Comparison of ENCODE assay signal across 29 cellular contexts in genomic region chr13:29438772-29439171, GRCh38.
A peak's percentile ranks its signal among the peaks of the same experiment; 100 is the strongest.
DNase-seq lines count a peak whose midpoint lies in the region; ATAC-seq and TF ChIP-seq lines count a peak whose summit lies in the region.
"Had no signal": no experiment of that assay in that cellular context is flagged by ENCODE, and none has a peak within 500 bp of the region (broad histone marks: within the 10 kb centered on the region; RNA-seq: fewer than 3 reads in every experiment).

No MANE protein-coding gene starts in this region.

- H3K4me1 ChIP-seq in gastroesophageal sphincter, result peaks cover 5 to 57% (median 15%) of the 10 kb centered on the region in 3 donors
- H3K4me1 ChIP-seq: Caco-2 had no signal

- TF ChIP-seq POLR2A in gastroesophageal sphincter (IDR thresholded peaks at IDR 0.05), result no peak

- H3K27ac ChIP-seq in gastroesophageal sphincter, result peak overlapping the region; percentile 76 to 84 (median 80)
- H3K27ac ChIP-seq: epithelial cell of prostate had no signal

- WGBS in gastroesophageal sphincter (ENCODE audit: low coverage in 1 of 2), 2 donors, result 44 to 58% methylated on average over 8 of the region's 8 CpGs

- ATAC-seq in Right ventricle myocardium inferior (peak; percentile 79), gastroesophageal sphincter (peak; percentile 81), GM21447 (IDR thresholded peaks at IDR 0.05; ENCODE audit: unreplicated experiment) (no peak), HG03025 (IDR thresholded peaks at IDR 0.05; ENCODE audit: low FRiP score, unreplicated experiment) (no peak), GM19397 (IDR thresholded peaks at IDR 0.05; ENCODE audit: unreplicated experiment) (no peak)
- ATAC-seq: GM23338; mucosa of descending colon; SK-N-SH treated with all-trans-retinoic acid at 6 μM for 48 hours; stimulated activated effector memory CD8-positive, alpha-beta T cell treated with anti-CD3 and anti-CD28 coated beads, Interleukin-12 subunit alpha, Interleukin-12 subunit beta, amount 100 ng/mL, for 72 hours; T-helper 17 cell had no signal

- no peaks in the 10 kb centered on the region for H3K36me3 ChIP-seq in gastroesophageal sphincter

- TF ChIP-seq CTCF in gastroesophageal sphincter (IDR thresholded peaks at IDR 0.05), result no peak

- H3K27me3 ChIP-seq in gastroesophageal sphincter, result no peaks in the 10 kb centered on the region

- TF ChIP-seq EP300 in gastroesophageal sphincter (IDR thresholded peaks at IDR 0.05), result no peak

- no peak overlapping the region for H3K4me3 ChIP-seq in gastroesophageal sphincter
- H3K4me3 ChIP-seq: coronary artery, GM23338, mucosa of descending colon had no signal

- H3K9me3 ChIP-seq in gastroesophageal sphincter, result no peaks in the 10 kb centered on the region
- H3K9me3 ChIP-seq: Caco-2, mucosa of descending colon had no signal

- DNase-seq in Right ventricle myocardium inferior (ENCODE audit: missing footprints) (no peak), cardiac septum (ENCODE audit: low spot score) (no peak), iris pigment epithelial cell (ENCODE audit: low read depth) (peak; percentile 41), DMS 273 treated with DMSO at 0.1 percent for 48 hours (lab: John Stamatoyannopoulos, UW) (no peak)
- DNase-seq: activated CD4-positive, alpha-beta T cell treated with anti-CD3 and anti-CD28 coated beads, Interleukin-2, amount 50 U/mL, for 48 hours; activated CD4-positive, CD25-positive, alpha-beta regulatory T cell treated with anti-CD3 and anti-CD28 coated beads, Interleukin-2, amount 50 U/mL, for 72 hours; activated naive CD4-positive, alpha-beta T cell treated with anti-CD3 and anti-CD28 coated beads for 36 hours; Caco-2; DMS79; effector CD8-positive, alpha-beta T cell; head of caudate nucleus; kidney glomerular epithelial cell; mammary epithelial cell; mucosa of descending colon; NCI-H1105 treated with DMSO at 0.1 percent for 48 hours; NCI-H187 treated with DMSO at 0.1 percent for 48 hours; NCI-H2171 treated with DMSO at 0.1 percent for 48 hours; NCI-H510A treated with DMSO at 0.1 percent for 48 hours; nephron progenitor cell; T-helper 17 cell had no signal

- intact Hi-C loops in Right ventricle myocardium inferior (cut with DNase I) (no loop called here), cardiac septum (cut with DNase I) (no loop called here)

Comparison
In these comparisons a context has a peak if more than half of its experiments do, and no peak if none do; other contexts are left out.
1. ATAC-seq: peak in Right ventricle myocardium inferior (single experiment) and gastroesophageal sphincter (single experiment); none in GM21447 (single experiment), HG03025 (single experiment) and GM19397 (single experiment).